ENCODE assay signal across 1 cellular context in the genomic region with DNA sequence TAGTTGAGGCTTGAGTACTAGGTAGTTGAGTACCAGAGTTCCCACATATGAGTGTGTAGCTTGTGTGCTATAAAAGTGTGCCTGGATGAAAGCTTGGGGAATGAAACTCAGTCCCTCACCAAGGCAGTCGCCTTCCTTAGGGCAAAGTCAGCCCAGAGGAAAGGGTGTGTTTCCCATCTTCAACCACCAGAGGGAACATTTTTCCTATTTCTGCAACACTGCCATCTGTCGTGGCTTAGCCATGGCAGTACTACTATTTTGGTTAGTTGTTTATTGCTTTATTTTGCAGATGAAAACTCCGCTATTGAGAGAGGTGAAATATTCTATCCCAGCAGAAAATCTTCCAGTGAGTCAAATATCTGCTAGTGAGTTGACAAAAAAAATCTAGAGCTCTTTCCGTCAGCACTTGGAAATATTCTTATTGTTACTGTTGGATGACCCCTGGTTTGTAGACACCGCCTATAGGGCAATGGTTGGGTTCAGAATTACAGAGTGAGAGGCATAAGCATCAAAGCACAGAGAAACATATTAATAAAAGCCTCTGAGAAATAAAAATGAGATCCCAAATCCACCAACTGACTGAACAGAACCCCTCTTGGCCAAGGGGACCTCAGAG.
TF ChIP-seq lines count a peak whose summit lies in the region.

No MANE protein-coding gene starts in this region.

TF ChIP-seq in HCT116, 20 proteins besides CTCF, POLR2A, EP300 and RAD21:
- TF ChIP-seq, protein P1, sequence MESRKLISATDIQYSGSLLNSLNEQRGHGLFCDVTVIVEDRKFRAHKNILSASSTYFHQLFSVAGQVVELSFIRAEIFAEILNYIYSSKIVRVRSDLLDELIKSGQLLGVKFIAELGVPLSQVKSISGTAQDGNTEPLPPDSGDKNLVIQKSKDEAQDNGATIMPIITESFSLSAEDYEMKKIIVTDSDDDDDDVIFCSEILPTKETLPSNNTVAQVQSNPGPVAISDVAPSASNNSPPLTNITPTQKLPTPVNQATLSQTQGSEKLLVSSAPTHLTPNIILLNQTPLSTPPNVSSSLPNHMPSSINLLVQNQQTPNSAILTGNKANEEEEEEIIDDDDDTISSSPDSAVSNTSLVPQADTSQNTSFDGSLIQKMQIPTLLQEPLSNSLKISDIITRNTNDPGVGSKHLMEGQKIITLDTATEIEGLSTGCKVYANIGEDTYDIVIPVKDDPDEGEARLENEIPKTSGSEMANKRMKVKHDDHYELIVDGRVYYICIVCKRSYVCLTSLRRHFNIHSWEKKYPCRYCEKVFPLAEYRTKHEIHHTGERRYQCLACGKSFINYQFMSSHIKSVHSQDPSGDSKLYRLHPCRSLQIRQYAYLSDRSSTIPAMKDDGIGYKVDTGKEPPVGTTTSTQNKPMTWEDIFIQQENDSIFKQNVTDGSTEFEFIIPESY (IDR thresholded peaks at IDR 0.05; ENCODE audit: extremely low read depth, insufficient replicate concordance, low read length), result no peak
- TF ChIP-seq CEBPB (IDR thresholded peaks at IDR 0.05; ENCODE audit: low read depth), result no peak
- TF ChIP-seq SRF (IDR thresholded peaks at IDR 0.05; ENCODE audit: low read depth), result no peak
